ENCODE assay signal across 22 cellular contexts in genomic region chr11:80523057-80523456, GRCh38.
"Had no signal": no experiment of that assay in that cellular context is flagged by ENCODE, and none has a peak within 500 bp of the region (broad histone marks: within the 10 kb centered on the region; RNA-seq: fewer than 3 reads in every experiment).

No MANE protein-coding gene starts in this region.

- H3K4me3 ChIP-seq: colonic mucosa, esophagus muscularis mucosa, gastroesophageal sphincter, heart left ventricle, hepatocyte, left lung, lower lobe of right lung had no signal

- H3K9me3 ChIP-seq: colonic mucosa, lower lobe of right lung had no signal

- H3K4me1 ChIP-seq: esophagus muscularis mucosa, foreskin keratinocyte, gastroesophageal sphincter, heart left ventricle, left lung, lower lobe of right lung had no signal

- H3K27me3 ChIP-seq: colonic mucosa, esophagus muscularis mucosa, foreskin keratinocyte, gastroesophageal sphincter, heart left ventricle, hepatocyte, left lung had no signal

- ATAC-seq: effector memory CD8-positive, alpha-beta T cell; foreskin keratinocyte; gastroesophageal sphincter; heart left ventricle; left lung; left ventricle myocardium superior; lower lobe of right lung; naive thymus-derived CD4-positive, alpha-beta T cell had no signal

- DNase-seq: colonic mucosa; cortex of kidney; effector CD8-positive, alpha-beta T cell; effector memory CD8-positive, alpha-beta T cell; endodermal cell; foreskin keratinocyte; heart left ventricle; hypothalamus; immature natural killer cell; islet precursor cell; kidney; kidney glomerular epithelial cell; left lung; left ventricle myocardium superior; lower lobe of right lung; mesenchymal stem cell; naive thymus-derived CD4-positive, alpha-beta T cell had no signal

- H3K36me3 ChIP-seq: colonic mucosa, esophagus muscularis mucosa, gastroesophageal sphincter, heart left ventricle, left lung, lower lobe of right lung had no signal

- FAIRE-seq: endometrium, frontal cortex, kidney had no signal
